In the genomic region with DNA sequence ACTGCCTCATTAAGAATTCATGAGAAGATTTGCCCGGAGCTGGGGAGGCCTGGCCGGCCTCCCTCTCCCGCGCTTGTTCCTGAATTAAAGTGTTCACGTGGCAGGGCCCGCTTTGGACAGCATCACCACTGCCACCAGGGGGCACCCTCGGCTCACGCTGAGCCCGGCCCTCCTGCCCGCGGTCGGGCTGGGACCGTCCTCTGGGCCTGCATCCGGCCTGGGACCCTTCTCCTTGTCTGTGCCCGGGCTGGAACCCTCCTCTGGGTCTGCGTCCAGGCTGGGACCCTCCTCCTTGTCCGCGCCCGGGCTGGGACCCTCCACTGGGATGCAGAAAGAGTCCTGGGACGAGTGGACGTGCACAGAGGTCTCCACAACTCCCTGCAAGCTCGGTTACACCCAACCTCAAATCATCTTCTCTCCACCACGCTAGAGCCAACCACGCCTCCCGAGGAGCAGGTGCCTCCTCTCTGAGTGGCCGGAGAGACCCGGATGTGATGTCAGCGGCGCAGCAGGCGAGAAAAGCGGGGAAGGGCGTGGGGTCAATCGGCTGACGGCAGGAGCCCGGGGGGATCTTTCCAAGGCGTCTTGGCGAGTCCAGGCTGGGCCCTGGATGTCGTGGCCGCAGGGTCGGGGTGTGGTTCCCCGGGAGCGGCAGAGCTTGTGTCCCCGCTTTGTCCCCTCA, we compare ENCODE assay signal across 1 cellular context.
TF ChIP-seq lines count a peak whose summit lies in the region.

No MANE protein-coding gene starts in this region.

TF ChIP-seq in HepG2, 621 proteins besides CTCF, POLR2A, EP300 and RAD21 (continued from another document and continues in another):
- TF ChIP-seq, protein P1, sequence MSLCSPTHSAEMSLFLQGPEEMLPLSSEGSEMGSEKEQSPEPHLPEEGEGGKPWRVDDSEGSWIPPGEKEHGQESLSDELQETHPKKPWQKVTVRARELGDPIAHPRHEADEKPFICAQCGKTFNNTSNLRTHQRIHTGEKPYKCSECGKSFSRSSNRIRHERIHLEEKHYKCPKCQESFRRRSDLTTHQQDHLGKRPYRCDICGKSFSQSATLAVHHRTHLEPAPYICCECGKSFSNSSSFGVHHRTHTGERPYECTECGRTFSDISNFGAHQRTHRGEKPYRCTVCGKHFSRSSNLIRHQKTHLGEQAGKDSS (CRISPR knock-in tag; IDR thresholded peaks at IDR 0.05; ENCODE audit: borderline replicate concordance, low read depth) = peak; percentile 56; the same call in 1 of the 2 replicates
- TF ChIP-seq ZNF431 (CRISPR knock-in tag; IDR thresholded peaks at IDR 0.05; ENCODE audit: borderline replicate concordance, low read depth) (no peak), SALL1 (CRISPR knock-in tag; IDR thresholded peaks at IDR 0.05) (peak; percentile 51; the same call in 1 of the 2 replicates), ZFY (CRISPR knock-in tag; IDR thresholded peaks at IDR 0.05) (peak; percentile 54; the same call in 1 of the 2 replicates), GATA4 (IDR thresholded peaks at IDR 0.05; ENCODE audit: borderline replicate concordance, low read depth) (no peak), DNMT1 (CRISPR knock-in tag; IDR thresholded peaks at IDR 0.05) (peak; percentile 83; the same call in 1 of the 2 replicates), ZNF782 (CRISPR knock-in tag; IDR thresholded peaks at IDR 0.05; ENCODE audit: borderline replicate concordance) (no peak; the same call in 1 of the 2 replicates), ZBTB38 (CRISPR knock-in tag; IDR thresholded peaks at IDR 0.05) (no peak), JDP2 (CRISPR knock-in tag; IDR thresholded peaks at IDR 0.05; ENCODE audit: borderline replicate concordance) (no peak), BCL6 (CRISPR knock-in tag; IDR thresholded peaks at IDR 0.05) (no peak), RCOR2 (CRISPR knock-in tag; IDR thresholded peaks at IDR 0.05) (no peak), KDM1A (CRISPR knock-in tag; IDR thresholded peaks at IDR 0.05) (no peak), ZNF350 (CRISPR knock-in tag; IDR thresholded peaks at IDR 0.05; ENCODE audit: borderline replicate concordance, low read depth) (peak; percentile 78; the same call in 1 of the 2 replicates), BHLHE40 (IDR thresholded peaks at IDR 0.05; ENCODE audit: low read length) (peak; percentile 57; the same call in 1 of the 2 replicates), ZFP37 (CRISPR knock-in tag; IDR thresholded peaks at IDR 0.05; ENCODE audit: borderline replicate concordance) (no peak), CREB1 (IDR thresholded peaks at IDR 0.05) (no peak), CREB1 (CRISPR knock-in tag; IDR thresholded peaks at IDR 0.05) (no peak), MTF2 (CRISPR knock-in tag; IDR thresholded peaks at IDR 0.05; ENCODE audit: borderline replicate concordance) (peak; percentile 79; the same call in 1 of the 2 replicates), ELF1 (CRISPR knock-in tag; IDR thresholded peaks at IDR 0.05) (0 out of 2 replicates have a peak, but pooled peaks have one; percentile 26), ZNF615 (CRISPR knock-in tag; IDR thresholded peaks at IDR 0.05; ENCODE audit: borderline replicate concordance) (no peak), ZNF589 (CRISPR knock-in tag; conservative IDR thresholded peaks at IDR 0.05) (no peak), RFX3 (CRISPR knock-in tag; IDR thresholded peaks at IDR 0.05) (no peak), KAT2B (IDR thresholded peaks at IDR 0.05; ENCODE audit: borderline replicate concordance, low read depth, low read length) (no peak)
- TF ChIP-seq, protein P2, sequence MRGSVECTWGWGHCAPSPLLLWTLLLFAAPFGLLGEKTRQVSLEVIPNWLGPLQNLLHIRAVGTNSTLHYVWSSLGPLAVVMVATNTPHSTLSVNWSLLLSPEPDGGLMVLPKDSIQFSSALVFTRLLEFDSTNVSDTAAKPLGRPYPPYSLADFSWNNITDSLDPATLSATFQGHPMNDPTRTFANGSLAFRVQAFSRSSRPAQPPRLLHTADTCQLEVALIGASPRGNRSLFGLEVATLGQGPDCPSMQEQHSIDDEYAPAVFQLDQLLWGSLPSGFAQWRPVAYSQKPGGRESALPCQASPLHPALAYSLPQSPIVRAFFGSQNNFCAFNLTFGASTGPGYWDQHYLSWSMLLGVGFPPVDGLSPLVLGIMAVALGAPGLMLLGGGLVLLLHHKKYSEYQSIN (CRISPR knock-in tag; IDR thresholded peaks at IDR 0.05; ENCODE audit: borderline replicate concordance) = no peak
- TF ChIP-seq, protein P3, sequence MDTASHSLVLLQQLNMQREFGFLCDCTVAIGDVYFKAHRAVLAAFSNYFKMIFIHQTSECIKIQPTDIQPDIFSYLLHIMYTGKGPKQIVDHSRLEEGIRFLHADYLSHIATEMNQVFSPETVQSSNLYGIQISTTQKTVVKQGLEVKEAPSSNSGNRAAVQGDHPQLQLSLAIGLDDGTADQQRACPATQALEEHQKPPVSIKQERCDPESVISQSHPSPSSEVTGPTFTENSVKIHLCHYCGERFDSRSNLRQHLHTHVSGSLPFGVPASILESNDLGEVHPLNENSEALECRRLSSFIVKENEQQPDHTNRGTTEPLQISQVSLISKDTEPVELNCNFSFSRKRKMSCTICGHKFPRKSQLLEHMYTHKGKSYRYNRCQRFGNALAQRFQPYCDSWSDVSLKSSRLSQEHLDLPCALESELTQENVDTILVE (CRISPR knock-in tag; IDR thresholded peaks at IDR 0.05) = peak; percentile 34; the same call in 1 of the 2 replicates
- TF ChIP-seq, protein P4, sequence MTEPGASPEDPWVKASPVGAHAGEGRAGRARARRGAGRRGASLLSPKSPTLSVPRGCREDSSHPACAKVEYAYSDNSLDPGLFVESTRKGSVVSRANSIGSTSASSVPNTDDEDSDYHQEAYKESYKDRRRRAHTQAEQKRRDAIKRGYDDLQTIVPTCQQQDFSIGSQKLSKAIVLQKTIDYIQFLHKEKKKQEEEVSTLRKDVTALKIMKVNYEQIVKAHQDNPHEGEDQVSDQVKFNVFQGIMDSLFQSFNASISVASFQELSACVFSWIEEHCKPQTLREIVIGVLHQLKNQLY (CRISPR knock-in tag; IDR thresholded peaks at IDR 0.05) = peak; percentile 78
- TF ChIP-seq, protein P5, sequence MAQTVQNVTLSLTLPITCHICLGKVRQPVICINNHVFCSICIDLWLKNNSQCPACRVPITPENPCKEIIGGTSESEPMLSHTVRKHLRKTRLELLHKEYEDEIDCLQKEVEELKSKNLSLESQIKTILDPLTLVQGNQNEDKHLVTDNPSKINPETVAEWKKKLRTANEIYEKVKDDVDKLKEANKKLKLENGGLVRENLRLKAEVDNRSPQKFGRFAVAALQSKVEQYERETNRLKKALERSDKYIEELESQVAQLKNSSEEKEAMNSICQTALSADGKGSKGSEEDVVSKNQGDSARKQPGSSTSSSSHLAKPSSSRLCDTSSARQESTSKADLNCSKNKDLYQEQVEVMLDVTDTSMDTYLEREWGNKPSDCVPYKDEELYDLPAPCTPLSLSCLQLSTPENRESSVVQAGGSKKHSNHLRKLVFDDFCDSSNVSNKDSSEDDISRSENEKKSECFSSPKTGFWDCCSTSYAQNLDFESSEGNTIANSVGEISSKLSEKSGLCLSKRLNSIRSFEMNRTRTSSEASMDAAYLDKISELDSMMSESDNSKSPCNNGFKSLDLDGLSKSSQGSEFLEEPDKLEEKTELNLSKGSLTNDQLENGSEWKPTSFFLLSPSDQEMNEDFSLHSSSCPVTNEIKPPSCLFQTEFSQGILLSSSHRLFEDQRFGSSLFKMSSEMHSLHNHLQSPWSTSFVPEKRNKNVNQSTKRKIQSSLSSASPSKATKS (CRISPR knock-in tag; IDR thresholded peaks at IDR 0.05) = no peak
- TF ChIP-seq, protein P6, sequence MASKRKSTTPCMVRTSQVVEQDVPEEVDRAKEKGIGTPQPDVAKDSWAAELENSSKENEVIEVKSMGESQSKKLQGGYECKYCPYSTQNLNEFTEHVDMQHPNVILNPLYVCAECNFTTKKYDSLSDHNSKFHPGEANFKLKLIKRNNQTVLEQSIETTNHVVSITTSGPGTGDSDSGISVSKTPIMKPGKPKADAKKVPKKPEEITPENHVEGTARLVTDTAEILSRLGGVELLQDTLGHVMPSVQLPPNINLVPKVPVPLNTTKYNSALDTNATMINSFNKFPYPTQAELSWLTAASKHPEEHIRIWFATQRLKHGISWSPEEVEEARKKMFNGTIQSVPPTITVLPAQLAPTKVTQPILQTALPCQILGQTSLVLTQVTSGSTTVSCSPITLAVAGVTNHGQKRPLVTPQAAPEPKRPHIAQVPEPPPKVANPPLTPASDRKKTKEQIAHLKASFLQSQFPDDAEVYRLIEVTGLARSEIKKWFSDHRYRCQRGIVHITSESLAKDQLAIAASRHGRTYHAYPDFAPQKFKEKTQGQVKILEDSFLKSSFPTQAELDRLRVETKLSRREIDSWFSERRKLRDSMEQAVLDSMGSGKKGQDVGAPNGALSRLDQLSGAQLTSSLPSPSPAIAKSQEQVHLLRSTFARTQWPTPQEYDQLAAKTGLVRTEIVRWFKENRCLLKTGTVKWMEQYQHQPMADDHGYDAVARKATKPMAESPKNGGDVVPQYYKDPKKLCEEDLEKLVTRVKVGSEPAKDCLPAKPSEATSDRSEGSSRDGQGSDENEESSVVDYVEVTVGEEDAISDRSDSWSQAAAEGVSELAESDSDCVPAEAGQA (IDR thresholded peaks at IDR 0.05; ENCODE audit: low read depth) = no peak
- TF ChIP-seq, protein P6 (CRISPR knock-in tag; IDR thresholded peaks at IDR 0.05; ENCODE audit: borderline replicate concordance) = no peak
- TF ChIP-seq, protein P7, sequence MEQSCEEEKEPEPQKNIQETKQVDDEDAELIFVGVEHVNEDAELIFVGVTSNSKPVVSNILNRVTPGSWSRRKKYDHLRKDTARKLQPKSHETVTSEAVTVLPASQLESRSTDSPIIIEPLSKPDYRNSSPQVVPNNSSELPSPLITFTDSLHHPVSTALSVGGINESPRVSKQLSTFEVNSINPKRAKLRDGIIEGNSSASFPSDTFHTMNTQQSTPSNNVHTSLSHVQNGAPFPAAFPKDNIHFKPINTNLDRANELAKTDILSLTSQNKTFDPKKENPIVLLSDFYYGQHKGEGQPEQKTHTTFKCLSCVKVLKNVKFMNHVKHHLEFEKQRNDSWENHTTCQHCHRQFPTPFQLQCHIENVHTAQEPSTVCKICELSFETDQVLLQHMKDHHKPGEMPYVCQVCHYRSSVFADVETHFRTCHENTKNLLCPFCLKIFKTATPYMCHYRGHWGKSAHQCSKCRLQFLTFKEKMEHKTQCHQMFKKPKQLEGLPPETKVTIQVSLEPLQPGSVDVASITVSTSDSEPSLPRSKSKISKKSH (CRISPR knock-in tag; IDR thresholded peaks at IDR 0.05; ENCODE audit: borderline replicate concordance) = 0 out of 2 replicates have a peak, but pooled peaks have one; percentile 60
- TF ChIP-seq, protein P8, sequence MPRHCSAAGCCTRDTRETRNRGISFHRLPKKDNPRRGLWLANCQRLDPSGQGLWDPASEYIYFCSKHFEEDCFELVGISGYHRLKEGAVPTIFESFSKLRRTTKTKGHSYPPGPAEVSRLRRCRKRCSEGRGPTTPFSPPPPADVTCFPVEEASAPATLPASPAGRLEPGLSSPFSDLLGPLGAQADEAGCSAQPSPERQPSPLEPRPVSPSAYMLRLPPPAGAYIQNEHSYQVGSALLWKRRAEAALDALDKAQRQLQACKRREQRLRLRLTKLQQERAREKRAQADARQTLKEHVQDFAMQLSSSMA (CRISPR knock-in tag; IDR thresholded peaks at IDR 0.05) = no peak
- TF ChIP-seq, protein P9, sequence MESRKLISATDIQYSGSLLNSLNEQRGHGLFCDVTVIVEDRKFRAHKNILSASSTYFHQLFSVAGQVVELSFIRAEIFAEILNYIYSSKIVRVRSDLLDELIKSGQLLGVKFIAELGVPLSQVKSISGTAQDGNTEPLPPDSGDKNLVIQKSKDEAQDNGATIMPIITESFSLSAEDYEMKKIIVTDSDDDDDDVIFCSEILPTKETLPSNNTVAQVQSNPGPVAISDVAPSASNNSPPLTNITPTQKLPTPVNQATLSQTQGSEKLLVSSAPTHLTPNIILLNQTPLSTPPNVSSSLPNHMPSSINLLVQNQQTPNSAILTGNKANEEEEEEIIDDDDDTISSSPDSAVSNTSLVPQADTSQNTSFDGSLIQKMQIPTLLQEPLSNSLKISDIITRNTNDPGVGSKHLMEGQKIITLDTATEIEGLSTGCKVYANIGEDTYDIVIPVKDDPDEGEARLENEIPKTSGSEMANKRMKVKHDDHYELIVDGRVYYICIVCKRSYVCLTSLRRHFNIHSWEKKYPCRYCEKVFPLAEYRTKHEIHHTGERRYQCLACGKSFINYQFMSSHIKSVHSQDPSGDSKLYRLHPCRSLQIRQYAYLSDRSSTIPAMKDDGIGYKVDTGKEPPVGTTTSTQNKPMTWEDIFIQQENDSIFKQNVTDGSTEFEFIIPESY (CRISPR knock-in tag; IDR thresholded peaks at IDR 0.05) = no peak
- TF ChIP-seq, protein P10, sequence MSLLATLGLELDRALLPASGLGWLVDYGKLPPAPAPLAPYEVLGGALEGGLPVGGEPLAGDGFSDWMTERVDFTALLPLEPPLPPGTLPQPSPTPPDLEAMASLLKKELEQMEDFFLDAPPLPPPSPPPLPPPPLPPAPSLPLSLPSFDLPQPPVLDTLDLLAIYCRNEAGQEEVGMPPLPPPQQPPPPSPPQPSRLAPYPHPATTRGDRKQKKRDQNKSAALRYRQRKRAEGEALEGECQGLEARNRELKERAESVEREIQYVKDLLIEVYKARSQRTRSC (CRISPR knock-in tag; IDR thresholded peaks at IDR 0.05; ENCODE audit: low read depth) = no peak
- TF ChIP-seq, protein P11, sequence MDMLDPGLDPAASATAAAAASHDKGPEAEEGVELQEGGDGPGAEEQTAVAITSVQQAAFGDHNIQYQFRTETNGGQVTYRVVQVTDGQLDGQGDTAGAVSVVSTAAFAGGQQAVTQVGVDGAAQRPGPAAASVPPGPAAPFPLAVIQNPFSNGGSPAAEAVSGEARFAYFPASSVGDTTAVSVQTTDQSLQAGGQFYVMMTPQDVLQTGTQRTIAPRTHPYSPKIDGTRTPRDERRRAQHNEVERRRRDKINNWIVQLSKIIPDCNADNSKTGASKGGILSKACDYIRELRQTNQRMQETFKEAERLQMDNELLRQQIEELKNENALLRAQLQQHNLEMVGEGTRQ (IDR thresholded peaks at IDR 0.05; ENCODE audit: low read depth, low read length) = peak; percentile 23; the same call in 1 of the 2 replicates
- TF ChIP-seq, protein P11 (CRISPR knock-in tag; IDR thresholded peaks at IDR 0.05; ENCODE audit: borderline replicate concordance) = peak; percentile 56; the same call in 1 of the 2 replicates
